ENCODE assay signal across 18 cellular contexts in genomic region chr6:34031567-34032383, GRCh38.
"Had no signal": no experiment of that assay in that cellular context is flagged by ENCODE, and none has a peak within 500 bp of the region (broad histone marks: within the 10 kb centered on the region; RNA-seq: fewer than 3 reads in every experiment).

No MANE protein-coding gene starts in this region.

- H3K4me1 Mint-ChIP-seq: activated naive CD8-positive, alpha-beta T cell treated with anti-CD3 and anti-CD28 coated beads for 36 hours; nephron had no signal

- H3K36me3 Mint-ChIP-seq: activated CD4-positive, alpha-beta memory T cell treated with anti-CD3 and anti-CD28 coated beads for 36 hours; activated naive CD8-positive, alpha-beta T cell treated with anti-CD3 and anti-CD28 coated beads for 36 hours; stimulated activated naive B cell treated with anti-CD40 and anti-IgM and Interleukin-4, amounts not matched to agents 10 μg/mL and 1 μg/mL and 100 μg/mL, for 72 hours had no signal

- H3K27me3 Mint-ChIP-seq: activated CD4-positive, alpha-beta memory T cell treated with anti-CD3 and anti-CD28 coated beads for 36 hours; activated naive CD8-positive, alpha-beta T cell treated with anti-CD3 and anti-CD28 coated beads for 36 hours had no signal

- H3K27ac ChIP-seq: brain microvascular endothelial cell, psoas muscle, sigmoid colon, transverse colon had no signal

- H3K4me1 ChIP-seq: psoas muscle, sigmoid colon had no signal

- H3K4me3 ChIP-seq: psoas muscle, sigmoid colon, transverse colon had no signal

- H3K4me3 Mint-ChIP-seq: activated CD4-positive, alpha-beta memory T cell treated with anti-CD3 and anti-CD28 coated beads for 36 hours; activated naive CD8-positive, alpha-beta T cell treated with anti-CD3 and anti-CD28 coated beads for 36 hours; activated T-cell treated with anti-CD3 and anti-CD28 coated beads, Interleukin-2, amount 50 U/mL, for 72 hours; dendritic cell treated with granulocyte-macrophage colony-stimulating factor and Interleukin-4, amounts not matched to agents 40 ng/mL and 50 ng/mL, for 4 days; effector memory CD8-positive, alpha-beta T cell; nephron; stimulated activated naive B cell treated with anti-CD40 and anti-IgM and Interleukin-4, amounts not matched to agents 10 μg/mL and 1 μg/mL and 100 μg/mL, for 72 hours had no signal

- H3K27ac Mint-ChIP-seq: activated CD4-positive, alpha-beta memory T cell treated with anti-CD3 and anti-CD28 coated beads for 36 hours; activated naive CD8-positive, alpha-beta T cell treated with anti-CD3 and anti-CD28 coated beads for 36 hours; activated T-cell treated with anti-CD3 and anti-CD28 coated beads, Interleukin-2, amount 50 U/mL, for 72 hours; dendritic cell treated with granulocyte-macrophage colony-stimulating factor and Interleukin-4, amounts not matched to agents 40 ng/mL and 50 ng/mL, for 4 days; effector memory CD8-positive, alpha-beta T cell; stimulated activated naive B cell treated with anti-CD40 and anti-IgM and Interleukin-4, amounts not matched to agents 10 μg/mL and 1 μg/mL and 100 μg/mL, for 72 hours had no signal

- H3K9me3 Mint-ChIP-seq: activated CD4-positive, alpha-beta memory T cell treated with anti-CD3 and anti-CD28 coated beads for 36 hours; activated naive CD8-positive, alpha-beta T cell treated with anti-CD3 and anti-CD28 coated beads for 36 hours; activated T-cell treated with anti-CD3 and anti-CD28 coated beads, Interleukin-2, amount 50 U/mL, for 72 hours; dendritic cell treated with granulocyte-macrophage colony-stimulating factor and Interleukin-4, amounts not matched to agents 40 ng/mL and 50 ng/mL, for 4 days; effector memory CD8-positive, alpha-beta T cell; nephron; stimulated activated naive B cell treated with anti-CD40 and anti-IgM and Interleukin-4, amounts not matched to agents 10 μg/mL and 1 μg/mL and 100 μg/mL, for 72 hours had no signal

- DNase-seq: activated CD4-positive, alpha-beta memory T cell treated with anti-CD3 and anti-CD28 coated beads for 36 hours; activated CD4-positive, alpha-beta T cell treated with anti-CD3 and anti-CD28 coated beads for 1 hour; activated CD8-positive, alpha-beta memory T cell treated with anti-CD3 and anti-CD28 coated beads, Interleukin-2, amount 50 U/mL, for 4 hours; activated gamma-delta T cell treated with Interleukin-2 at 50 U/mL for 16 hours; activated naive CD8-positive, alpha-beta T cell treated with anti-CD3 and anti-CD28 coated beads for 36 hours; activated T-cell treated with anti-CD3 and anti-CD28 coated beads, Interleukin-2, amount 50 U/mL, for 72 hours; brain microvascular endothelial cell; cerebellar nuclear complex; effector memory CD8-positive, alpha-beta T cell; erythroblast; psoas muscle; sigmoid colon; stimulated activated CD4-positive, alpha-beta T cell treated with anti-CD3 and anti-CD28 coated beads, Interleukin-2, amount 100 ng/mL, for 24 hours; stimulated activated naive B cell treated with anti-CD40 and anti-IgM and Interleukin-4, amounts not matched to agents 10 μg/mL and 1 μg/mL and 100 μg/mL, for 72 hours; transverse colon had no signal

- H3K27me3 ChIP-seq: brain microvascular endothelial cell, transverse colon had no signal

- ATAC-seq: activated T-cell treated with anti-CD3 and anti-CD28 coated beads, Interleukin-2, amount 50 U/mL, for 72 hours; effector memory CD8-positive, alpha-beta T cell; left lobe of liver; psoas muscle had no signal
